Comparison of ENCODE assay signal across 8 cellular contexts in the genomic region with DNA sequence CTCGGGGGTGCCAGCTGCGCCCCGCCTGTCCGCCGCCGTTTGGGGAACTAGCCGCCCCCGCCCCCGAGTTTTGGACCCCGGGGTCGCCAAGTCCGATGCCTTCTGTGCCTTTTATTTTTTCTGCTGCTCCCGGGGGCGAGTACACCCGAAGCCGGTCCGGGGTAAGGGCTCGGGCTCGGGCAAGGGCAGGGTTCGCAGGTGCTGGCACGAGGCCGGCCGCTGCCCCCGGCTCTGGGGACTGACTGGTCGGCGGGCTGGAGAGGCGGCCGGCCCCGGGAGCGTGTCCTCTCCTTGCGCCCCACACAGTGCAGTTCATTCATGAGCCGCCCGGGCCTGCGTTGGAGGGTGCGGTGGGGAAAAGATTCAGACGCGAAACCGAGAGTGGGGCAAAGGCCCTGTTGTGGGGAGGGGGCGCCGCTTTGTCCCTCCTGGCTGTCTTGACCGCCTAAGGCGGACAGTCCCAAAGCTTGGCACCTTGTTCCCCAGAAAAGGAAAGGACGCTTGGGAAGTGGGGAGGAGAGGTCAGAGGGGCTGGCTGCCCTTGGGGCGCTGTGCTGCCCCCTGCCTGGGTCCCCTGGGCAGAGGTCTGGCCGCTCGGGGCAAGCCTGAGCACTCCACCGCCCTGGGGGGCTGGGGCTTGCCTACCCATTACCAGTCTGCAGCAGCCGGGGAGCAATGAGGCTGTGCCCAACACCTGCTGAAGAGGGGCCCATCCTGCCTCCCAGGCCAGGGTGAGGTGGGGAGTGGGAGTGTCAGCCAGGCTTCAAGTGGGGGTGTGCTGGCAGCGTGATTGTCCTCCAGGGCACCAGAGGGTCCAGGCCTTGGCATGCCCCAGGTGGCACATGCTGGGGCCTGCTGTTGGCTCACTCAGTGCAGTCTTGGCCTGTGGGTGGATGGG. TPM values are rescaled to one million over a fixed set of nuclear protein-coding genes. Genes with fewer than 3 reads are reported as not detected.
DNase-seq lines count a peak whose midpoint lies in the region; ATAC-seq, FAIRE-seq and TF ChIP-seq lines count a peak whose summit lies in the region.

No MANE protein-coding gene starts in this region.

- H4K20me1 ChIP-seq in osteoblast (ENCODE audit: insufficient read depth, low read length), result peaks cover 41% of the 10 kb centered on the region

- peaks cover 39% of the 10 kb centered on the region for H3K4me1 ChIP-seq in osteoblast (ENCODE audit: insufficient read depth, low read length)

- H3K27ac ChIP-seq in osteoblast (ENCODE audit: low read depth, low read length), result no peak overlapping the region

- DNase-seq in T-helper 2 cell treated with Interferon-gamma antibody and Interleukin-4, amounts not matched to agents 5 μg/mL and 100 μg/mL, for 36 hours (ENCODE audit: low spot score), result peak; percentile 5
- DNase-seq in T-helper 2 cell, result no peak
- DNase-seq in glomerular visceral epithelial cell (ENCODE audit: extremely low spot score), result peak; percentile 41
- peak; percentile 88 for DNase-seq in osteoblast (ENCODE audit: insufficient read length, low spot score, missing footprints)
- no peak for DNase-seq in GM19239 (ENCODE audit: insufficient read length, low spot score)

- H3K36me3 Mint-ChIP-seq in T-helper 2 cell treated with Interferon-gamma antibody and Interleukin-4, amounts not matched to agents 5 μg/mL and 100 μg/mL, for 36 hours (ENCODE audit: low read depth), result peaks cover 24% of the 10 kb centered on the region
- peaks cover 29% of the 10 kb centered on the region for H3K36me3 Mint-ChIP-seq in activated T-helper 17 cell treated with anti-CD3 and anti-CD28 coated beads, Interleukin-2, amount 50 U/mL, for 72 hours (ENCODE audit: low read depth)

- FAIRE-seq in GM19239 (lab: Jason Lieb, UNC), result no peak

- H2AFZ ChIP-seq in osteoblast (ENCODE audit: low read length), result peak overlapping the region; percentile 59

- no peak for ATAC-seq in activated T-helper 17 cell treated with anti-CD3 and anti-CD28 coated beads, Interleukin-2, amount 50 U/mL, for 72 hours (replicated peaks)
- no peak for ATAC-seq in GM19023 (IDR thresholded peaks at IDR 0.05; ENCODE audit: unreplicated experiment)

- H3K4me1 Mint-ChIP-seq in T-helper 2 cell treated with Interferon-gamma antibody and Interleukin-4, amounts not matched to agents 5 μg/mL and 100 μg/mL, for 36 hours (ENCODE audit: low read depth), result peaks cover 40% of the 10 kb centered on the region
- H3K4me1 Mint-ChIP-seq in activated T-helper 17 cell treated with anti-CD3 and anti-CD28 coated beads, Interleukin-2, amount 50 U/mL, for 72 hours, result peaks cover 29% of the 10 kb centered on the region

- H3K79me2 ChIP-seq in osteoblast (ENCODE audit: insufficient read depth, low read length), result peaks cover 83% of the 10 kb centered on the region

- peak; percentile 7 for TF ChIP-seq CTCF in osteoblast (IDR thresholded peaks at IDR 0.05; ENCODE audit: extremely low read depth, low read depth, low read length)

- H3K4me3 Mint-ChIP-seq in T-helper 2 cell treated with Interferon-gamma antibody and Interleukin-4, amounts not matched to agents 5 μg/mL and 100 μg/mL, for 36 hours, result peak overlapping the region; percentile 71
- H3K4me3 Mint-ChIP-seq in activated T-helper 17 cell treated with anti-CD3 and anti-CD28 coated beads, Interleukin-2, amount 50 U/mL, for 72 hours, result peak overlapping the region; percentile 88

- no peaks in the 10 kb centered on the region for H3K27me3 ChIP-seq in osteoblast (ENCODE audit: insufficient read depth, low read length)

- TF ChIP-seq EP300 in Ishikawa (IDR thresholded peaks at IDR 0.05; ENCODE audit: borderline replicate concordance), result no peak

- H3K36me3 ChIP-seq in osteoblast (ENCODE audit: insufficient read depth, low read length), result no peaks in the 10 kb centered on the region

- H3K9me3 ChIP-seq in osteoblast (ENCODE audit: low read depth, low read length), result no peaks in the 10 kb centered on the region

- peak overlapping the region; percentile 85 for H3K4me3 ChIP-seq in osteoblast (ENCODE audit: insufficient read depth, low read length)

- H3K9me3 Mint-ChIP-seq in T-helper 2 cell treated with Interferon-gamma antibody and Interleukin-4, amounts not matched to agents 5 μg/mL and 100 μg/mL, for 36 hours, result no peaks in the 10 kb centered on the region
- H3K9me3 Mint-ChIP-seq in activated T-helper 17 cell treated with anti-CD3 and anti-CD28 coated beads, Interleukin-2, amount 50 U/mL, for 72 hours, result no peaks in the 10 kb centered on the region

- H3K27me3 Mint-ChIP-seq in T-helper 2 cell treated with Interferon-gamma antibody and Interleukin-4, amounts not matched to agents 5 μg/mL and 100 μg/mL, for 36 hours (ENCODE audit: low read depth), result no peaks in the 10 kb centered on the region
- no peaks in the 10 kb centered on the region for H3K27me3 Mint-ChIP-seq in activated T-helper 17 cell treated with anti-CD3 and anti-CD28 coated beads, Interleukin-2, amount 50 U/mL, for 72 hours

- peak overlapping the region; percentile 88 for H3K4me2 ChIP-seq in osteoblast (ENCODE audit: insufficient read depth, low read length)

- no peak overlapping the region for H3K27ac Mint-ChIP-seq in T-helper 2 cell treated with Interferon-gamma antibody and Interleukin-4, amounts not matched to agents 5 μg/mL and 100 μg/mL, for 36 hours
- peak overlapping the region; percentile 41 for H3K27ac Mint-ChIP-seq in activated T-helper 17 cell treated with anti-CD3 and anti-CD28 coated beads, Interleukin-2, amount 50 U/mL, for 72 hours

- TF ChIP-seq RAD21 in Ishikawa (IDR thresholded peaks at IDR 0.05; ENCODE audit: low read depth), result no peak

TF ChIP-seq in Ishikawa, 13 proteins besides CTCF, POLR2A, EP300 and RAD21:
- TF ChIP-seq TCF12 (IDR thresholded peaks at IDR 0.05; ENCODE audit: low read depth), result no peak
- TF ChIP-seq ZBTB7A (IDR thresholded peaks at IDR 0.05; ENCODE audit: low read depth), result peak; percentile 98
TF ChIP-seq in Ishikawa: peak in this region for 1.

RNA-seq across cellular contexts. Expression of a gene that starts 0.9 kb away (rescaled TPM):
- total RNA-seq in activated T-helper 17 cell treated with anti-CD3 and anti-CD28 coated beads, Interleukin-2, amount 50 U/mL, for 72 hours, result 10 to 100 TPM; 12.1 to 21.4 TPM
- total RNA-seq in osteoblast, result 32.7 and 36.6 TPM in 2 replicates

RNA-seq across cellular contexts. Expression of a gene that starts 1.0 kb away (rescaled TPM):
- 10 to 100 TPM; 29.3 to 54.0 TPM for total RNA-seq in activated T-helper 17 cell treated with anti-CD3 and anti-CD28 coated beads, Interleukin-2, amount 50 U/mL, for 72 hours
- total RNA-seq in osteoblast, result 47.7 and 49.9 TPM in 2 replicates

RNA-seq across cellular contexts. Expression of a gene that starts 30.4 kb away (rescaled TPM):
- total RNA-seq in activated T-helper 17 cell treated with anti-CD3 and anti-CD28 coated beads, Interleukin-2, amount 50 U/mL, for 72 hours, result 1 to 10 TPM in 1 of 2 donors, not detected in 1; 1.1 TPM
- total RNA-seq in osteoblast, result not detected in 2 replicates

Comparison
In these comparisons a context has a peak if more than half of its experiments do, and no peak if none do; other contexts are left out.
1. DNase-seq: peak in T-helper 2 cell treated with Interferon-gamma antibody and Interleukin-4, amounts not matched to agents 5 μg/mL and 100 μg/mL, for 36 hours (single experiment), glomerular visceral epithelial cell (single experiment) and osteoblast (single experiment); none in T-helper 2 cell (0 of 5) and GM19239 (single experiment).